ENCODE assay signal across 23 cellular contexts in the genomic region with DNA sequence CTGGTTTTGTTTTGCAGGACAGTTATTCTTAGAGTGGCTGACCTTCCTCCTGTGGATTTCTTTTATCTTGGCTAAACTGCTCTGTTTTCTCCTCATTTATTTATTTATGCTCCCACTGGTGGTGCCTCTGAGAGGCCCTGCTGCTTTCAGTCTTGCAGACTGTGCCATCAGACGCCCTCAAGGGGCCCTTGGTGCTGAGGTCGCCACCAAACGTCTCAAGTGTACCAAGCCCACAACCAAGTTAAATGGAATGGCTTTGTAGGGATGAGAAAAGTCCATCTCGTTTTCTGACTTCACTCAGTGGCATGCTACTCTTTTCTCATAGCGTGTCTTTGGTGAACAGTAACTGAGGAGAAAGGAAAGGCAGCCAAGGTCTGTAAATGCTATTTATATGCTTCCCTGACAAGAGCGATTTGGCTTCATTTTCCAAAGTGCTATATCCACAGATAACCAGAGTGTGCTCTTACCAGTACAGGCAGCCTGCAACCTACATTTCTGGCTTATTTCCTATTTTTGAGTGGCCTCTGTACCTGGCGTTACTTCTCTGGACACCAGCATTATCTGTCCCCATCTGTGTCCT.
DNase-seq lines count a peak whose midpoint lies in the region; ATAC-seq and TF ChIP-seq lines count a peak whose summit lies in the region.
"Had no signal": no experiment of that assay in that cellular context is flagged by ENCODE, and none has a peak within 500 bp of the region (broad histone marks: within the 10 kb centered on the region; RNA-seq: fewer than 3 reads in every experiment).

No MANE protein-coding gene starts in this region.

- H3K4me3 ChIP-seq in IMR-90 (ENCODE audit: insufficient read depth, low read depth, low read length) (no peak overlapping the region), right cardiac atrium (ENCODE audit: low read length) (no peak overlapping the region), thyroid gland (replicated peaks in 1 of 3) (no peak overlapping the region)
- H3K4me3 ChIP-seq: gastrocnemius medialis had no signal

- peak; percentile 26 for DNase-seq in IMR-90
- no peak for DNase-seq in chondrocyte (ENCODE audit: low spot score)
- DNase-seq in right cardiac atrium: no peak
- DNase-seq in thyroid gland: peak; percentile 6 to 7
- DNase-seq in HPDE6-E6E7 (ENCODE audit: extremely low spot score): no peak
- DNase-seq in cortex of kidney (lab: John Stamatoyannopoulos, UW): no peak
- no peak for DNase-seq in naive thymus-derived CD8-positive, alpha-beta T cell
- DNase-seq: activated CD4-positive, CD25-positive, alpha-beta regulatory T cell treated with anti-CD3 and anti-CD28 coated beads, Interleukin-2, amount 50 U/mL, for 72 hours; activated naive CD4-positive, alpha-beta T cell treated with Interleukin-2 at 50 U/mL for 16 hours; activated T-cell treated with anti-CD3 and anti-CD28 coated beads, Interleukin-2, amount 50 U/mL, for 48 hours; amniotic stem cell; effector CD8-positive, alpha-beta T cell; gastrocnemius medialis; HCEC 1CT; islet precursor cell; NCI-H187; NCI-H69; nucleus accumbens; SHP77 had no signal

- H3K4me1 ChIP-seq in IMR-90 (ENCODE audit: control insufficient read depth, insufficient read depth, low read length) (peaks cover 2% of the 10 kb centered on the region; the same call in 1 of the 2 replicates), right cardiac atrium (ENCODE audit: control insufficient read depth, insufficient read depth, low read length) (peaks cover 7% of the 10 kb centered on the region), thyroid gland (peaks cover 17 to 21% of the 10 kb centered on the region in 2 donors)

- no peak overlapping the region for H3K4me2 ChIP-seq in IMR-90 (ENCODE audit: low read depth, low read length)
- H3K4me2 ChIP-seq: KMS-11 had no signal

- no peak overlapping the region for H2BK20ac ChIP-seq in IMR-90 (ENCODE audit: low read depth, low read length)

- H3K79me1 ChIP-seq in IMR-90 (ENCODE audit: low read depth in 1 of 2, low read length in 2 of 2): no peaks in the 10 kb centered on the region

- no peak overlapping the region for H2AK5ac ChIP-seq in IMR-90 (ENCODE audit: low read depth, low read length)

- H2AK9ac ChIP-seq in IMR-90 (replicated peaks; ENCODE audit: low read depth, low read length, poor library complexity): no peak overlapping the region

- CTCF ChIA-PET in IMR-90 (lab: Yijun Ruan, JAX): no interaction called here

- H3K27me3 Mint-ChIP-seq in chondrocyte (ENCODE audit: low read depth): peaks cover 15% of the 10 kb centered on the region
- H3K27me3 Mint-ChIP-seq in naive thymus-derived CD8-positive, alpha-beta T cell: peaks cover 12 to 47% (median 28%) of the 10 kb centered on the region in 5 donors

- H2BK5ac ChIP-seq in IMR-90 (ENCODE audit: low read depth, low read length, poor library complexity, severe bottlenecking): no peak overlapping the region

- H4K5ac ChIP-seq in IMR-90 (ENCODE audit: low read depth, low read length): no peak overlapping the region

- H3K14ac ChIP-seq in IMR-90 (replicated peaks; ENCODE audit: low read depth, low read length): no peak overlapping the region; the same call in 1 of the 2 replicates

- peak overlapping the region; percentile 63 for H2AFZ ChIP-seq in IMR-90 (replicated peaks; ENCODE audit: low read length, poor library complexity)

- in situ Hi-C loops in IMR-90 (cut with MboI; ENCODE audit: low sequenced_read_pairs): no loop called here

- peaks cover 2% of the 10 kb centered on the region for H3K9me3 Mint-ChIP-seq in chondrocyte (ENCODE audit: low read depth)
- no peaks in the 10 kb centered on the region for H3K9me3 Mint-ChIP-seq in naive thymus-derived CD8-positive, alpha-beta T cell

- no peak for TF ChIP-seq CTCF in IMR-90 (conservative IDR thresholded peaks at IDR 0.05; ENCODE audit: low read depth, low read length)
- TF ChIP-seq CTCF in chondrocyte (IDR thresholded peaks at IDR 0.05): no peak
- no peak for TF ChIP-seq CTCF in thyroid gland (IDR thresholded peaks at IDR 0.05)

- H3K18ac ChIP-seq in IMR-90 (ENCODE audit: low read depth, low read length): no peak overlapping the region

- H3K27ac ChIP-seq in IMR-90 (ENCODE audit: insufficient read depth, low read length) (no peak overlapping the region), right cardiac atrium (ENCODE audit: low read length) (peak overlapping the region; percentile 98), thyroid gland (peak overlapping the region in 2 of 3 donors; percentile 4 to 59)
- H3K27ac ChIP-seq: gastrocnemius medialis, KMS-11 had no signal

- H4K91ac ChIP-seq in IMR-90 (ENCODE audit: insufficient read depth, low read depth, low read length): no peak overlapping the region

- POLR2A ChIA-PET in IMR-90 (lab: Charles Lee; ENCODE audit: unreplicated experiment): no interaction called here
- POLR2A ChIA-PET in naive thymus-derived CD8-positive, alpha-beta T cell (lab: Charles Lee): no interaction called here

- ATAC-seq in IMR-90 (ENCODE audit: low read depth) (no peak), right cardiac atrium (peak; percentile 80 to 82), GM21390 (IDR thresholded peaks at IDR 0.05; ENCODE audit: unreplicated experiment) (no peak)
- no peak for ATAC-seq in naive thymus-derived CD8-positive, alpha-beta T cell
- ATAC-seq: esophagus mucosa, gastrocnemius medialis had no signal

- H3K4me3 Mint-ChIP-seq in chondrocyte (ENCODE audit: unreplicated experiment): no peak overlapping the region
- no peak overlapping the region for H3K4me3 Mint-ChIP-seq in naive thymus-derived CD8-positive, alpha-beta T cell
- H3K4me3 Mint-ChIP-seq: CD14-positive monocyte had no signal

- H3K56ac ChIP-seq in IMR-90 (ENCODE audit: extremely low read depth, insufficient read depth, low read length): no peak overlapping the region

- dilution Hi-C loops in IMR-90 (cut with HindIII; ENCODE audit: low sequenced_read_pairs, unreplicated experiment): no loop called here

- H3K4me1 Mint-ChIP-seq in chondrocyte (ENCODE audit: low read depth): peaks cover 43% of the 10 kb centered on the region
- H3K4me1 Mint-ChIP-seq in naive thymus-derived CD8-positive, alpha-beta T cell: no peaks in the 10 kb centered on the region
- H3K4me1 Mint-ChIP-seq: CD14-positive monocyte had no signal

- no peaks in the 10 kb centered on the region; the same call in 1 of the 2 replicates for H3K27me3 ChIP-seq in IMR-90 (ENCODE audit: control insufficient read depth, insufficient read depth, low read length)
- no peaks in the 10 kb centered on the region for H3K27me3 ChIP-seq in right cardiac atrium (ENCODE audit: control insufficient read depth, insufficient read depth)
- no peaks in the 10 kb centered on the region for H3K27me3 ChIP-seq in thyroid gland
- H3K27me3 ChIP-seq: gastrocnemius medialis had no signal

- H3K9ac ChIP-seq in IMR-90 (ENCODE audit: low read depth, low read length): no peak overlapping the region
- H3K9ac ChIP-seq: KMS-11 had no signal

- H3K9me1 ChIP-seq in IMR-90 (ENCODE audit: insufficient read depth, low read length): no peaks in the 10 kb centered on the region

- H4K20me1 ChIP-seq in IMR-90 (ENCODE audit: insufficient read depth, low read length): no peaks in the 10 kb centered on the region

- H2BK15ac ChIP-seq in IMR-90 (ENCODE audit: low read depth, low read length): no peak overlapping the region

- H3K9me3 ChIP-seq in IMR-90 (ENCODE audit: control insufficient read depth, insufficient read depth, low read length): no peaks in the 10 kb centered on the region
- H3K9me3 ChIP-seq in right cardiac atrium (ENCODE audit: control insufficient read depth, low read length): no peaks in the 10 kb centered on the region
- H3K9me3 ChIP-seq in thyroid gland: no peaks in the 10 kb centered on the region
- H3K9me3 ChIP-seq: gastrocnemius medialis had no signal

- intact Hi-C loops in IMR-90 (cut with micrococcal nuclease): no loop called here
- intact Hi-C loops in right cardiac atrium (cut with DNase I): no loop called here
- intact Hi-C loops in thyroid gland (cut with DNase I): no loop called here

- no peak overlapping the region for H3K23ac ChIP-seq in IMR-90 (ENCODE audit: low read depth, low read length)

- BruUV-seq in IMR-90 (replicated peaks; lab: Mats Ljungman, UMichigan): no TSS peak

- H2BK120ac ChIP-seq in IMR-90 (ENCODE audit: low read depth, low read length): no peak overlapping the region

- H3K36me3 Mint-ChIP-seq in chondrocyte (ENCODE audit: low read depth): peaks cover 2% of the 10 kb centered on the region
- H3K36me3 Mint-ChIP-seq in naive thymus-derived CD8-positive, alpha-beta T cell: no peaks in the 10 kb centered on the region
- H3K36me3 Mint-ChIP-seq: CD14-positive monocyte had no signal

- peak overlapping the region; percentile 74 for H3K27ac Mint-ChIP-seq in chondrocyte (ENCODE audit: unreplicated experiment)
- no peak overlapping the region for H3K27ac Mint-ChIP-seq in naive thymus-derived CD8-positive, alpha-beta T cell
- H3K27ac Mint-ChIP-seq: CD14-positive monocyte had no signal

- TF ChIP-seq POLR2A in IMR-90 (IDR thresholded peaks at IDR 0.05; ENCODE audit: low read depth, low read length) (no peak), thyroid gland (IDR thresholded peaks at IDR 0.05) (no peak)

- no peak for TF ChIP-seq RAD21 in IMR-90 (IDR thresholded peaks at IDR 0.05; ENCODE audit: low read length)

- H3K36me3 ChIP-seq in IMR-90 (ENCODE audit: control insufficient read depth, insufficient read depth, low read length) (no peaks in the 10 kb centered on the region), thyroid gland (no peaks in the 10 kb centered on the region)
- H3K36me3 ChIP-seq: gastrocnemius medialis had no signal

- no CpG with 5 or more reads among the region's 7 CpGs for WGBS in IMR-90 (ENCODE audit: extremely low coverage in 2 of 2, insufficient read length in 1 of 2), 2 experiments
- WGBS in right cardiac atrium: 43% methylated on average over 7 of the region's 7 CpGs
- 42 to 48% methylated on average over 7 of the region's 7 CpGs for whole genome bisulfite sequencing in thyroid gland, 2 donors

- H3K4ac ChIP-seq in IMR-90 (ENCODE audit: low read depth, low read length): no peak overlapping the region

- H4K8ac ChIP-seq in IMR-90 (ENCODE audit: low read depth in 2 of 2, low read length in 2 of 2): no peak overlapping the region

TF ChIP-seq in IMR-90, 13 proteins besides CTCF, POLR2A, EP300 and RAD21 (continues in another document):
- TF ChIP-seq RCOR1 (IDR thresholded peaks at IDR 0.05; ENCODE audit: insufficient replicate concordance, low read length): no peak
- no peak for TF ChIP-seq MXI1 (IDR thresholded peaks at IDR 0.05; ENCODE audit: borderline replicate concordance, low read depth, low read length)
- TF ChIP-seq CHD1 (IDR thresholded peaks at IDR 0.05; ENCODE audit: low read depth, low read length): no peak
- TF ChIP-seq BHLHE40 (IDR thresholded peaks at IDR 0.05; ENCODE audit: low read depth, low read length): no peak
- TF ChIP-seq, protein P1, sequence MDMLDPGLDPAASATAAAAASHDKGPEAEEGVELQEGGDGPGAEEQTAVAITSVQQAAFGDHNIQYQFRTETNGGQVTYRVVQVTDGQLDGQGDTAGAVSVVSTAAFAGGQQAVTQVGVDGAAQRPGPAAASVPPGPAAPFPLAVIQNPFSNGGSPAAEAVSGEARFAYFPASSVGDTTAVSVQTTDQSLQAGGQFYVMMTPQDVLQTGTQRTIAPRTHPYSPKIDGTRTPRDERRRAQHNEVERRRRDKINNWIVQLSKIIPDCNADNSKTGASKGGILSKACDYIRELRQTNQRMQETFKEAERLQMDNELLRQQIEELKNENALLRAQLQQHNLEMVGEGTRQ (IDR thresholded peaks at IDR 0.05; ENCODE audit: low read depth, low read length): no peak
- no peak for TF ChIP-seq RFX5 (IDR thresholded peaks at IDR 0.05; ENCODE audit: low read depth, low read length)

Comparison
In these comparisons a context has a peak if more than half of its experiments do, and no peak if none do; other contexts are left out.
1. ATAC-seq: peak in right cardiac atrium (2 of 2); none in IMR-90 (single experiment), naive thymus-derived CD8-positive, alpha-beta T cell (0 of 2) and GM21390 (single experiment).
2. DNase-seq: peak in IMR-90 (single experiment) and thyroid gland (2 of 2); none in chondrocyte (single experiment), right cardiac atrium (0 of 3), HPDE6-E6E7 (single experiment), cortex of kidney (single experiment) and naive thymus-derived CD8-positive, alpha-beta T cell (0 of 10).